In the genomic region with DNA sequence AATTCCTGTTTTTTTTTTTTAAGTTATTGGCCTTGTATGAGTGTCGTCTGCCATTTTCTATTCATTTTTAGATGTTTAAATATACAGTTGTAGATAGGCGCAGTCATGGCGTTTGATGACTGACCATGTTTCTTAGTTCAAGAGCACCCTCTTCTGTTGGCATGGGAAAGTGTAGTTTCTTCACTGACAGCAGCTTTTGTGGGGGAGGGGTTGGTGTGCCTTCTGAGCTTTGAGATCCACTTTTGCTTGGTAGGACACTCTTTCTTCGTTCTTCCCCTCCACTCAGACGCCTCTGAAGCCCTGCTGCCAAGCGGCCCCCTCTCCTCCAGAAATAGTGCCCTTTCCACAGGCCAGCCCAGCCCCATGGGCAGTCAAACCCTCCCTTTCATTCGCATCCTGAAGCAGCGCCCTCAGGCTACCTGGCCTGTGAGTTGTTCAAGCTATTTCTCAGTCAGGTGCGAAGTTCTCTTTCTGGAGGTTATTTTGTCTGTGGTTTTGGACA, we compare ENCODE assay signal across 8 cellular contexts.
DNase-seq lines count a peak whose midpoint lies in the region; ATAC-seq and TF ChIP-seq lines count a peak whose summit lies in the region.

No MANE protein-coding gene starts in this region.

- BruUV-seq in Caco-2 (replicated peaks; lab: Mats Ljungman, UMichigan), result no TSS peak

- TF ChIP-seq CTCF in Caco-2 (IDR thresholded peaks at IDR 0.05; ENCODE audit: insufficient read depth in 1 of 2, low read depth in 1 of 2, low read length in 1 of 2, severe bottlenecking in 1 of 2, unreplicated experiment in 1 of 2) (peak; percentile 80 to 88), coronary artery (IDR thresholded peaks at IDR 0.05) (peak; percentile 42)

- H3K36me3 ChIP-seq in Caco-2 (ENCODE audit: control insufficient read depth, insufficient read depth, low read length), result no peaks in the 10 kb centered on the region
- H3K36me3 ChIP-seq in HAP-1 (replicated peaks), result no peaks in the 10 kb centered on the region

- CTCF ChIA-PET in Caco-2 (lab: Charles Lee), result interaction anchor here (0.5 to 2.4 kb wide), 16 partner anchors 20 to 813 kb away, joined by 3 to 16 read pairs (median 4); no protein-coding TSS in a partner anchor

- H3K27ac ChIP-seq in coronary artery, result no peak overlapping the region

- H3K4me3 Mint-ChIP-seq in Caco-2 (ENCODE audit: unreplicated experiment), result no peak overlapping the region

- H3K27me3 ChIP-seq in Caco-2 (replicated peaks; ENCODE audit: control insufficient read depth, insufficient read depth, low read length) (no peaks in the 10 kb centered on the region), HAP-1 (ENCODE audit: low read depth) (no peaks in the 10 kb centered on the region)

- no peaks in the 10 kb centered on the region for H3K9me3 Mint-ChIP-seq in Caco-2 (ENCODE audit: unreplicated experiment)

- in situ Hi-C loops in HAP-1 (cut with MboI; ENCODE audit: low sequenced_read_pairs), result loop anchor here (5.0 to 25.0 kb wide), 3 partner anchors 204 to 999 kb away; no protein-coding TSS in a partner anchor

- H3K4me3 ChIP-seq in Caco-2 (ENCODE audit: low read depth, low read length) (no peak overlapping the region), HAP-1 (no peak overlapping the region), coronary artery (no peak overlapping the region)

- peaks cover 24% of the 10 kb centered on the region for H3K4me1 Mint-ChIP-seq in Caco-2 (ENCODE audit: low read depth, unreplicated experiment)

- H3K4me1 ChIP-seq in Caco-2, result peaks cover 5% of the 10 kb centered on the region
- peaks cover 5% of the 10 kb centered on the region; the same call in 1 of the 2 replicates for H3K4me1 ChIP-seq in HAP-1

- H3K9me3 ChIP-seq in Caco-2, result no peaks in the 10 kb centered on the region
- no peaks in the 10 kb centered on the region for H3K9me3 ChIP-seq in HAP-1

- H3K27ac Mint-ChIP-seq in Caco-2 (ENCODE audit: unreplicated experiment), result peak overlapping the region; percentile 30

- H3K27me3 Mint-ChIP-seq in Caco-2 (ENCODE audit: insufficient read depth, unreplicated experiment), result peaks cover 8% of the 10 kb centered on the region

- H3K36me3 Mint-ChIP-seq in Caco-2 (ENCODE audit: insufficient read depth, unreplicated experiment), result no peaks in the 10 kb centered on the region

- intact Hi-C loops in Caco-2 (cut with micrococcal nuclease; ENCODE audit: unreplicated experiment), result loop anchor here (1.0 to 10.0 kb wide), 8 partner anchors 139 to 994 kb away; no protein-coding TSS in a partner anchor

- POLR2A ChIA-PET in Caco-2 (lab: Charles Lee), result no interaction called here

- peak; percentile 70 to 76 for DNase-seq in Caco-2
- peak; percentile 81 to 88 for DNase-seq in HAP-1 (ENCODE audit: low spot score in 2 of 2)
- peak; percentile 84 for DNase-seq in NCI-H2029 treated with DMSO at 0.1 percent for 48 hours (lab: John Stamatoyannopoulos, UW)
- DNase-seq in T1000 (lab: John Stamatoyannopoulos, UW), result peak; percentile 44
- no peak for DNase-seq in coronary artery (ENCODE audit: low spot score)
- DNase-seq in left lobe of liver (ENCODE audit: low spot score), result peak; percentile 50
- DNase-seq in stimulated activated CD4-positive, alpha-beta T cell treated with anti-CD3 and anti-CD28 coated beads, TNF-alpha, amount 100 ng/mL, for 48 hours (ENCODE audit: low read depth in 3 of 3), result peak in 2 of 3 donors; percentile 12 to 40
- DNase-seq in activated effector memory CD4-positive, alpha-beta T cell treated with Interleukin-2 at 50 U/mL for 16 hours, result no peak

- ATAC-seq in left lobe of liver, result peak; percentile 96

Comparison
In these comparisons a context has a peak if more than half of its experiments do, and no peak if none do; other contexts are left out.
1. DNase-seq: peak in Caco-2 (2 of 2), HAP-1 (2 of 2), NCI-H2029 treated with DMSO at 0.1 percent for 48 hours (single experiment), T1000 (single experiment), left lobe of liver (single experiment) and stimulated activated CD4-positive, alpha-beta T cell treated with anti-CD3 and anti-CD28 coated beads, TNF-alpha, amount 100 ng/mL, for 48 hours (2 of 3); none in coronary artery (single experiment) and activated effector memory CD4-positive, alpha-beta T cell treated with Interleukin-2 at 50 U/mL for 16 hours (single experiment).